In the genomic region with DNA sequence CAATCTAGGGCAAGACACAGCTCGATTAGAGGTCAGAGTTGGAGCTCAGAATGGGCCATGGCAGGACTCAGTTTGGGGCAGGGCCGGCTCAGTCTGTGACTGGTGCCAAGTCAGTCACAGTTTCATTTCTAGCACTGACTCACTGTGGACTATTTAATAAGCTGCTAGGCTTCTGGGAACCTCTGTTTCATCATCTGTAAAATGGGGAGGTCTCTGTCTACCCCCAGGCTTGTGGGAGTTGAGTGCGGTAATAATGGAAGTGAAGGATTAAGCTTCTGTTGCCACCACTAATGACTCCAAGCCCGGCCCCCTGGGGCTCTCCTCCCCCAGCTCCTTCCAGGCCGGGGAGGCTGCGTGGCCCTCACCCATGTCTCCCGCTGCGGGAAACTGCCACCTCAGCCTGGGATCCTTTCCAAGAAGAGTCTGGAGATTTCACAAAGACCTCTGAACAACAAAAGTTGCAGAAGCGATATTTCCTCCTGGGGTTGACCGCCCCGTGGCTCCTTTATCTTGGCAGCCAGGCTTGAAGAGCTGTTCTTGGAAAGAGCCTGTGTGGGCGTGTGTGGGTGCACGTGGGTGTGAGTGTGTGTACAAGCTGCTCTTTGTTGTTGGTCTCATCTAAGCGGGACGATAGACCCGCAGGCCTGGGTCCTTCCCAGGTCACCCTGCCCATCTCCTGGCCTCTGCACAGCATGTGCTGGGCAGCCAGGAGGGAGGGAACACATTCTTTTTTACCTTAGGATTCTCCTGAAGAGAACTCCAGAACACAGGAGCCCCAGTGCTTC, we compare ENCODE assay signal across 8 cellular contexts. TPM values are rescaled to one million over a fixed set of nuclear protein-coding genes. Genes with fewer than 3 reads are reported as not detected.
DNase-seq lines count a peak whose midpoint lies in the region; ATAC-seq and TF ChIP-seq lines count a peak whose summit lies in the region.

No MANE protein-coding gene starts in this region.

- H4K20me1 ChIP-seq in mammary epithelial cell (ENCODE audit: insufficient read depth, low read length) (no peaks in the 10 kb centered on the region), neural progenitor cell (ENCODE audit: low read depth) (peaks cover 95% of the 10 kb centered on the region)

- H3K79me2 ChIP-seq in mammary epithelial cell (ENCODE audit: insufficient read depth, low read length) (no peaks in the 10 kb centered on the region), neural progenitor cell (ENCODE audit: low read depth) (no peaks in the 10 kb centered on the region)

- BruUV-seq in mammary epithelial cell (replicated peaks; lab: Mats Ljungman, UMichigan): no TSS peak

- H3K27me3 ChIP-seq in left ventricle myocardium inferior (ENCODE audit: low read depth) (peaks cover 82% of the 10 kb centered on the region), mammary epithelial cell (ENCODE audit: insufficient read depth, low read length) (no peaks in the 10 kb centered on the region), neural progenitor cell (peaks cover 98% of the 10 kb centered on the region), vagina (no peaks in the 10 kb centered on the region)

- ATAC-seq in Right ventricle myocardium inferior: peak; percentile 46
- ATAC-seq in GM19035 (IDR thresholded peaks at IDR 0.05; ENCODE audit: unreplicated experiment): no peak

- H2AFZ ChIP-seq in mammary epithelial cell (ENCODE audit: low read depth, low read length) (peak overlapping the region; percentile 52), neural progenitor cell (replicated peaks) (no peak overlapping the region)

- H3K9me3 ChIP-seq in left ventricle myocardium inferior (replicated peaks) (no peaks in the 10 kb centered on the region), mammary epithelial cell (replicated peaks; ENCODE audit: insufficient read depth, low read length) (no peaks in the 10 kb centered on the region), neural progenitor cell (ENCODE audit: low read depth) (no peaks in the 10 kb centered on the region), vagina (no peaks in the 10 kb centered on the region)

- POLR2A ChIA-PET in GM10248 (lab: Yijun Ruan, JAX): no interaction called here

- no peak overlapping the region for H3K9ac ChIP-seq in mammary epithelial cell (ENCODE audit: insufficient read depth, low read length)
- no peak overlapping the region for H3K9ac ChIP-seq in neural progenitor cell

- H3K4me2 ChIP-seq in mammary epithelial cell (ENCODE audit: insufficient read depth, low read depth, low read length) (peak overlapping the region; percentile 37), neural progenitor cell (no peak overlapping the region)

- CTCF ChIA-PET in mammary epithelial cell (lab: Charles Lee; ENCODE audit: low non-redundant PET): interaction anchor here (0.5 to 0.8 kb wide), 4 partner anchors 10 to 75 kb away, joined by 3 to 6 read pairs (median 5); no protein-coding TSS in a partner anchor
- CTCF ChIA-PET in GM10248 (lab: Yijun Ruan, JAX): interaction anchor here (0.7 to 4.6 kb wide), 8 partner anchors 11 to 80 kb away, joined by 3 to 22 read pairs (median 3); no protein-coding TSS in a partner anchor

- H3K27me3 Mint-ChIP-seq in neural progenitor cell (ENCODE audit: insufficient read depth, low read depth): peaks cover 57% of the 10 kb centered on the region

- H3K4me1 Mint-ChIP-seq in neural progenitor cell: peaks cover 69% of the 10 kb centered on the region

- TF ChIP-seq CTCF in left ventricle myocardium inferior (IDR thresholded peaks at IDR 0.05; ENCODE audit: borderline replicate concordance): no peak
- no peak for TF ChIP-seq CTCF in mammary epithelial cell (conservative IDR thresholded peaks at IDR 0.05 in 1 of 2, IDR thresholded peaks at IDR 0.05 in 1 of 2; ENCODE audit: extremely low read depth in 1 of 2, insufficient read depth in 1 of 2, low read depth in 1 of 2, low read length in 2 of 2)
- TF ChIP-seq CTCF in neural progenitor cell (IDR thresholded peaks at IDR 0.05): no peak
- no peak for TF ChIP-seq CTCF in vagina (IDR thresholded peaks at IDR 0.05)
- TF ChIP-seq CTCF in GM10248 (IDR thresholded peaks at IDR 0.05; ENCODE audit: control extremely low read depth, extremely low read depth, low read depth, missing control alignments): no peak

- H3K36me3 ChIP-seq in left ventricle myocardium inferior: no peaks in the 10 kb centered on the region
- H3K36me3 ChIP-seq in mammary epithelial cell (ENCODE audit: insufficient read depth, low read length): no peaks in the 10 kb centered on the region
- H3K36me3 ChIP-seq in neural progenitor cell: no peaks in the 10 kb centered on the region
- H3K36me3 ChIP-seq in vagina: no peaks in the 10 kb centered on the region

- H3K27ac ChIP-seq in left ventricle myocardium inferior (replicated peaks) (no peak overlapping the region), mammary epithelial cell (ENCODE audit: insufficient read depth, low read depth, low read length) (no peak overlapping the region), neural progenitor cell (no peak overlapping the region), vagina (no peak overlapping the region)

- H3K4me1 ChIP-seq in left ventricle myocardium inferior (peaks cover 8% of the 10 kb centered on the region), mammary epithelial cell (ENCODE audit: insufficient read depth, low read length) (peaks cover 45% of the 10 kb centered on the region), neural progenitor cell (peaks cover 57% of the 10 kb centered on the region), vagina (peaks cover 22% of the 10 kb centered on the region)

- 8% methylated on average over 12 of the region's 16 CpGs for WGBS in mammary epithelial cell (ENCODE audit: low coverage, missing lambda C conversion rate)

- intact Hi-C loops in Right ventricle myocardium inferior (cut with DNase I): no loop called here
- intact Hi-C loops in left ventricle myocardium inferior (cut with micrococcal nuclease): no loop called here
- intact Hi-C loops in mammary epithelial cell (cut with micrococcal nuclease): loop anchor here (10.0 kb wide), 1 partner anchor 178 kb away; the partner anchor contains the start of gene NSUN4
- intact Hi-C loops in vagina (cut with DNase I): no loop called here

- H3K4me3 ChIP-seq in left ventricle myocardium inferior (no peak overlapping the region), mammary epithelial cell (replicated peaks in 1 of 3; ENCODE audit: insufficient read depth in 1 of 3, low read depth in 2 of 3, low read length in 3 of 3) (no peak overlapping the region), neural progenitor cell (no peak overlapping the region), vagina (no peak overlapping the region)

- in situ Hi-C loops in mammary epithelial cell (cut with MboI; ENCODE audit: low sequenced_read_pairs in 2 of 2): loop anchor here in 1 of 2 donors (10.0 kb wide), 1 partner anchor 78 kb away; no protein-coding TSS in a partner anchor

- DNase-seq in Right ventricle myocardium inferior (ENCODE audit: missing footprints): no peak
- no peak for DNase-seq in left ventricle myocardium inferior
- peak; percentile 93 for DNase-seq in NCI-H226
- DNase-seq in mammary epithelial cell: peak; percentile 74
- DNase-seq in neural progenitor cell (ENCODE audit: low spot score): peak; percentile 39
- no peak for DNase-seq in vagina (ENCODE audit: extremely low spot score in 2 of 2)
- no peak for DNase-seq in GM10248 (ENCODE audit: extremely low spot score)

- H3K9me3 Mint-ChIP-seq in neural progenitor cell: no peaks in the 10 kb centered on the region

- dilution Hi-C loops in mammary epithelial cell (cut with HindIII; ENCODE audit: low sequenced_read_pairs): loop anchor here (10.0 kb wide), 1 partner anchor 108 kb away; no protein-coding TSS in a partner anchor

- H3F3A ChIP-seq in neural progenitor cell (ENCODE audit: low read depth): peaks cover 45% of the 10 kb centered on the region

- H3K36me3 Mint-ChIP-seq in neural progenitor cell: no peaks in the 10 kb centered on the region

- TF ChIP-seq POLR2A in vagina (IDR thresholded peaks at IDR 0.05): no peak

- no peak overlapping the region for H3K4me3 Mint-ChIP-seq in neural progenitor cell

- no peak overlapping the region for H3K27ac Mint-ChIP-seq in neural progenitor cell

RNA-seq across cellular contexts. Expression of gene KNCN, which starts 29.1 kb away (rescaled TPM):
- total RNA-seq in Right ventricle myocardium inferior: not detected
- not detected for total RNA-seq in left ventricle myocardium inferior
- not detected for total RNA-seq in mammary epithelial cell
- polyA plus RNA-seq in mammary epithelial cell: not detected
- not detected for polyA minus RNA-seq in mammary epithelial cell
- total RNA-seq in neural progenitor cell (ENCODE audit: low replicate concordance): not detected in 2 replicates
- not detected for total RNA-seq in vagina

RNA-seq across cellular contexts. Expression of gene DMBX1, which starts 32.7 kb away (rescaled TPM):
- total RNA-seq in Right ventricle myocardium inferior: not detected
- not detected for total RNA-seq in left ventricle myocardium inferior
- total RNA-seq in mammary epithelial cell: not detected
- polyA plus RNA-seq in mammary epithelial cell: not detected
- not detected for polyA minus RNA-seq in mammary epithelial cell
- 0.06 and 0.56 TPM in 2 replicates for total RNA-seq in neural progenitor cell (ENCODE audit: low replicate concordance)
- total RNA-seq in vagina: 0.25 TPM

Comparison
In these comparisons a context has a peak if more than half of its experiments do, and no peak if none do; other contexts are left out.
1. DNase-seq: peak in NCI-H226 (single experiment), mammary epithelial cell (single experiment) and neural progenitor cell (single experiment); none in Right ventricle myocardium inferior (single experiment), left ventricle myocardium inferior (single experiment), vagina (0 of 2) and GM10248 (single experiment).